ENCODE assay signal across 1 cellular context in the genomic region with DNA sequence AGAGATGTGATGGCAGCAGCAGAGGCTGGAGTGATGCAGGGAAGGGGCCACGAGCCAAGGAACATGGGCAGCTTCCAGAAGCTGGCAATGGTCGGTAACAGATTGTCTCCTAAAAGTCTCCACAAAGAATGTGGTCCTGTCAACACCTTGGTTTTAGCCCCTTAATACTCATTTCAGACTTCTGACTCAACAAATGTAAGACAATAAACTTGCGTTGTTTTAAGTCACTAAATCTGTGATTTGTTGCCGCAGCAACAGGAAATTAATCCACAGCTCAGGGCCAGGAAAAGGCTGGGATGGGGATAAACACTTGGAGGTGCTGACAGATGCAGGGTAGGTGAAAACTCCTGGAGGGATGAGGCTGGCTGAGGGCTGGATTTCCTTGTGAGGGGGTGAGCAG.
TF ChIP-seq lines count a peak whose summit lies in the region.

No MANE protein-coding gene starts in this region.

TF ChIP-seq in HepG2, 621 proteins besides CTCF, POLR2A, EP300 and RAD21 (continued from another document):
- TF ChIP-seq PBX2 (CRISPR knock-in tag; IDR thresholded peaks at IDR 0.05) (no peak), YEATS4 (CRISPR knock-in tag; IDR thresholded peaks at IDR 0.05; ENCODE audit: borderline replicate concordance) (no peak)
